8 cellular contexts compared by ENCODE assay signal in the genomic region with DNA sequence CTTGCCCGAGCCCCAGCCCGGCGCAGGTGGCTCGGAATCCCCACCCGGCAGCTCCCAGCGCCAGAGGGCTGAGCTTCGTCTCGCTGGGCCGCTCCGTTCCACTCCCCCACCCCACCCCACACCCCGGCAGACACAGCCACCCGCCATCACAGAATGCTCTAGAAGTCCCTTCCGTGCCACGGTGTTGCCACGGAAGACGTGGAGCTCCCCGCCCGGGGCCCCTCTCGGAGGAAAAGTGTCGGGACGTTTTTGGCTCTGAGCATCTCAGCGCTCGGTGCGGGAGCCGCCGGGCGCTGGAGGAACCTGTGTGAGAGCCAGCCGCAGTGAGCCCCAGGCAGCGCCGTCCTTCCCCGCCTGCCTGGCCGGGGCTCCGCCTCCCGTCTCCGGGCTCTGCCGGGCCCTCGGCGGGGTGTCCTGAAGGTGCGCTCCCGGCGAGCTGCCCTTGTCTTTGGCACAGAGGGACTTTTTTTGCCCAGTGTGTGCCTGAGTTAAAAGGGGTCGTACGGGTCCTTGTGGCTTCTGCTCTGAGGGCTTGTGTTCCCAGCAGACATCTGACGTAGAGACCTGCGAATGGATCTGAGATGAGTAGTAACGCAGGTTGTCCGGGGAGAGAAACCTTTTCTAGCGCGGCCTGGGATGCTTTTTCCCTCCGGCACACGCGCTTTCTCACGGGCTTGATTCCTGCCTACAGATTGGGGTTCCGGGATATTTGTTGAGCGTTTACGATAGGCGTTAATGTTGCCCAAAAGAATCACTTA. TPM values are rescaled to one million over a fixed set of nuclear protein-coding genes. Genes with fewer than 3 reads are reported as not detected.
DNase-seq lines count a peak whose midpoint lies in the region; ATAC-seq, FAIRE-seq and TF ChIP-seq lines count a peak whose summit lies in the region.

No MANE protein-coding gene starts in this region.

- ATAC-seq in body of pancreas (no peak), HG02623 (IDR thresholded peaks at IDR 0.05; ENCODE audit: unreplicated experiment) (no peak)

- H3K27ac ChIP-seq in KOPT-K1 (ENCODE audit: low read depth, low read length, poor library complexity, severe bottlenecking) (peak overlapping the region; percentile 67), body of pancreas (peak overlapping the region; percentile 87 to 99 (median 94)), small intestine (ENCODE audit: low read depth in 1 of 2, low read length in 1 of 2) (peak overlapping the region; percentile 96 to 98)

- peak overlapping the region; percentile 95 for H3K27ac Mint-ChIP-seq in T-helper 2 cell treated with Interferon-gamma antibody and Interleukin-4, amounts not matched to agents 5 μg/mL and 100 μg/mL, for 36 hours

- FAIRE-seq in small intestine (lab: Jason Lieb, UNC) = no peak

- H3K36me3 ChIP-seq in KOPT-K1 (ENCODE audit: insufficient read depth, low read length) (no peaks in the 10 kb centered on the region), body of pancreas (replicated peaks in 1 of 2; ENCODE audit: insufficient read depth in 1 of 2, low read depth in 2 of 2) (no peaks in the 10 kb centered on the region), small intestine (ENCODE audit: control insufficient read depth in 2 of 2, insufficient read depth in 2 of 2, low read length in 2 of 2) (no peaks in the 10 kb centered on the region)

- peak; percentile 60 to 80 (median 78) for TF ChIP-seq POLR2A in body of pancreas (IDR thresholded peaks at IDR 0.05)

- no peaks in the 10 kb centered on the region for H3K9me3 Mint-ChIP-seq in T-helper 2 cell treated with Interferon-gamma antibody and Interleukin-4, amounts not matched to agents 5 μg/mL and 100 μg/mL, for 36 hours

- H3K27me3 Mint-ChIP-seq in T-helper 2 cell treated with Interferon-gamma antibody and Interleukin-4, amounts not matched to agents 5 μg/mL and 100 μg/mL, for 36 hours (ENCODE audit: low read depth) = no peaks in the 10 kb centered on the region

- peaks cover 23% of the 10 kb centered on the region for H3K36me3 Mint-ChIP-seq in T-helper 2 cell treated with Interferon-gamma antibody and Interleukin-4, amounts not matched to agents 5 μg/mL and 100 μg/mL, for 36 hours (ENCODE audit: low read depth)

- H3K4me1 Mint-ChIP-seq in T-helper 2 cell treated with Interferon-gamma antibody and Interleukin-4, amounts not matched to agents 5 μg/mL and 100 μg/mL, for 36 hours (ENCODE audit: low read depth) = peaks cover 40% of the 10 kb centered on the region

- TF ChIP-seq CTCF in GM12864 (IDR thresholded peaks at IDR 0.05; ENCODE audit: low read depth, low read length, missing control alignments) (no peak), body of pancreas (IDR thresholded peaks at IDR 0.05) (no peak)

- H3K4me3 ChIP-seq in GM12864 (ENCODE audit: low read depth, low read length) = peak overlapping the region; percentile 96
- peak overlapping the region; percentile 52 to 89 for H3K4me3 ChIP-seq in body of pancreas
- peak overlapping the region; percentile 97 to 99 for H3K4me3 ChIP-seq in small intestine (ENCODE audit: low read depth in 1 of 2, low read length in 2 of 2)

- 1 to 7% methylated on average over 31 to 56 of the region's 57 CpGs for WGBS in body of pancreas, 2 donors
- 1 to 2% (median 2%) methylated on average over 46 to 57 of the region's 57 CpGs for WGBS in small intestine, 3 donors

- no peak for DNase-seq in GM12864 (ENCODE audit: low read depth)
- peak; percentile 57 for DNase-seq in T-helper 2 cell treated with Interferon-gamma antibody and Interleukin-4, amounts not matched to agents 5 μg/mL and 100 μg/mL, for 36 hours (ENCODE audit: low spot score)
- peak; percentile 62 to 76 (median 67) for DNase-seq in body of pancreas
- peak; percentile 54 for DNase-seq in iPS-NIHi11 (ENCODE audit: low spot score)
- peak; percentile 65 for DNase-seq in small intestine
- no peak for DNase-seq in HuH-7.5 (ENCODE audit: low spot score)

- peak overlapping the region; percentile 99 for H3K4me3 Mint-ChIP-seq in T-helper 2 cell treated with Interferon-gamma antibody and Interleukin-4, amounts not matched to agents 5 μg/mL and 100 μg/mL, for 36 hours

- peaks cover 23% of the 10 kb centered on the region for H3K4me1 ChIP-seq in body of pancreas
- H3K4me1 ChIP-seq in small intestine (ENCODE audit: control insufficient read depth in 2 of 2, insufficient read depth in 1 of 2, low read depth in 1 of 2, low read length in 1 of 2) = peaks cover 0 to 2% of the 10 kb centered on the region in 2 donors

- intact Hi-C loops in body of pancreas (cut with DNase I) = no loop called here

- H3K9me3 ChIP-seq in KOPT-K1 (ENCODE audit: insufficient read depth, low read length, poor library complexity, severe bottlenecking) = no peaks in the 10 kb centered on the region
- H3K9me3 ChIP-seq in body of pancreas = no peaks in the 10 kb centered on the region
- H3K9me3 ChIP-seq in small intestine (ENCODE audit: control insufficient read depth, low read depth) = no peaks in the 10 kb centered on the region

- H3K27me3 ChIP-seq in body of pancreas = no peaks in the 10 kb centered on the region
- no peaks in the 10 kb centered on the region for H3K27me3 ChIP-seq in small intestine (ENCODE audit: control insufficient read depth in 2 of 2, insufficient read depth in 2 of 2, low read length in 2 of 2)

RNA-seq across cellular contexts. Expression of a gene that starts 1.8 kb away (rescaled TPM):
- total RNA-seq in body of pancreas = 10 to 100 TPM; 10.4 to 14.2 TPM
- polyA plus RNA-seq in small intestine = 1 to 10 TPM; 5.1 to 8.7 (median 7.9) TPM

Comparison
In these comparisons a context has a peak if more than half of its experiments do, and no peak if none do; other contexts are left out.
1. DNase-seq: peak in T-helper 2 cell treated with Interferon-gamma antibody and Interleukin-4, amounts not matched to agents 5 μg/mL and 100 μg/mL, for 36 hours (single experiment), body of pancreas (4 of 4), iPS-NIHi11 (single experiment) and small intestine (single experiment); none in GM12864 (single experiment) and HuH-7.5 (single experiment).
2. Peak in every context shown above with its lines, with median percentiles within 50 percentile points of each other: H3K4me3 ChIP-seq and H3K27ac ChIP-seq.